In genomic region chr3:156685752-156686151, GRCh38 we compare ENCODE assay signal across 10 cellular contexts. TPM values are rescaled to one million over a fixed set of nuclear protein-coding genes. Genes with fewer than 3 reads are reported as not detected.
DNase-seq lines count a peak whose midpoint lies in the region; ATAC-seq and TF ChIP-seq lines count a peak whose summit lies in the region.
"Had no signal": no experiment of that assay in that cellular context is flagged by ENCODE, and none has a peak within 500 bp of the region (broad histone marks: within the 10 kb centered on the region; RNA-seq: fewer than 3 reads in every experiment).

No MANE protein-coding gene starts in this region.

- DNase-seq in activated CD4-positive, CD25-positive, alpha-beta regulatory T cell (lab: John Stamatoyannopoulos, UW) = no peak
- DNase-seq in activated CD4-positive, alpha-beta memory T cell treated with anti-CD3 and anti-CD28 coated beads, Interleukin-2, amount 10 ng/mL, durations not matched to agents 7 days and 5 days = no peak
- DNase-seq in progenitor cell of endocrine pancreas (ENCODE audit: low spot score, unreplicated experiment) = no peak
- no peak for DNase-seq in COLO668 (lab: John Stamatoyannopoulos, UW; ENCODE audit: unreplicated experiment)
- no peak for DNase-seq in EL
- DNase-seq: NCI-H1694 treated with DMSO at 0.1 percent for 48 hours; stimulated activated CD8-positive, alpha-beta memory T cell treated with anti-CD3 and anti-CD28 coated beads, Interleukin-4, amount 100 ng/mL, for 48 hours had no signal

- CTCF ChIA-PET in activated CD4-positive, alpha-beta memory T cell treated with anti-CD3 and anti-CD28 coated beads, Interleukin-2, amount 10 ng/mL, durations not matched to agents 7 days and 5 days (lab: Charles Lee) = interaction anchor here (0.9 to 2.1 kb wide), 7 partner anchors 10 to 452 kb away, joined by 3 to 8 read pairs (median 6); partner anchors contain the start of genes SSR3 and TIPARP

- H3K27ac Mint-ChIP-seq in activated CD4-positive, alpha-beta memory T cell treated with anti-CD3 and anti-CD28 coated beads, Interleukin-2, amount 10 ng/mL, durations not matched to agents 7 days and 5 days = peak overlapping the region; percentile 52
- H3K27ac Mint-ChIP-seq in progenitor cell of endocrine pancreas = peak overlapping the region; percentile 84

- H3K4me3 Mint-ChIP-seq in activated CD4-positive, alpha-beta memory T cell treated with anti-CD3 and anti-CD28 coated beads, Interleukin-2, amount 10 ng/mL, durations not matched to agents 7 days and 5 days = no peak overlapping the region
- H3K4me3 Mint-ChIP-seq in progenitor cell of endocrine pancreas (ENCODE audit: low read depth) = no peak overlapping the region

- ATAC-seq in activated CD4-positive, CD25-positive, alpha-beta regulatory T cell treated with anti-CD3 and anti-CD28 coated beads, Interleukin-2, amount 50 U/mL, for 24 hours = peak; percentile 14 to 17
- ATAC-seq in HG03025 (IDR thresholded peaks at IDR 0.05; ENCODE audit: low FRiP score, unreplicated experiment) (peak; percentile 40), HG02763 (IDR thresholded peaks at IDR 0.05; ENCODE audit: unreplicated experiment) (no peak)

- TF ChIP-seq CTCF in progenitor cell of endocrine pancreas (IDR thresholded peaks at IDR 0.05; ENCODE audit: unreplicated experiment) = no peak

- POLR2A ChIA-PET in activated CD4-positive, alpha-beta memory T cell treated with anti-CD3 and anti-CD28 coated beads, Interleukin-2, amount 10 ng/mL, durations not matched to agents 7 days and 5 days (lab: Charles Lee) = interaction anchor here (0.9 to 6.2 kb wide), 10 partner anchors 9 to 489 kb away, joined by 3 to 68 read pairs (median 6); partner anchors contain the start of genes CCNL1, SSR3 and TIPARP

- H3K36me3 Mint-ChIP-seq in activated CD4-positive, alpha-beta memory T cell treated with anti-CD3 and anti-CD28 coated beads, Interleukin-2, amount 10 ng/mL, durations not matched to agents 7 days and 5 days (ENCODE audit: low read depth) = peaks cover 77% of the 10 kb centered on the region
- peaks cover 4% of the 10 kb centered on the region for H3K36me3 Mint-ChIP-seq in progenitor cell of endocrine pancreas (ENCODE audit: insufficient read depth)

- H3K9me3 Mint-ChIP-seq in activated CD4-positive, alpha-beta memory T cell treated with anti-CD3 and anti-CD28 coated beads, Interleukin-2, amount 10 ng/mL, durations not matched to agents 7 days and 5 days = no peaks in the 10 kb centered on the region
- H3K9me3 Mint-ChIP-seq in progenitor cell of endocrine pancreas (ENCODE audit: low read depth) = no peaks in the 10 kb centered on the region

- peaks cover 89% of the 10 kb centered on the region for H3K4me1 Mint-ChIP-seq in activated CD4-positive, alpha-beta memory T cell treated with anti-CD3 and anti-CD28 coated beads, Interleukin-2, amount 10 ng/mL, durations not matched to agents 7 days and 5 days
- H3K4me1 Mint-ChIP-seq in progenitor cell of endocrine pancreas (ENCODE audit: low read depth) = peaks cover 57% of the 10 kb centered on the region

- H3K27me3 Mint-ChIP-seq in activated CD4-positive, alpha-beta memory T cell treated with anti-CD3 and anti-CD28 coated beads, Interleukin-2, amount 10 ng/mL, durations not matched to agents 7 days and 5 days = no peaks in the 10 kb centered on the region
- no peaks in the 10 kb centered on the region for H3K27me3 Mint-ChIP-seq in progenitor cell of endocrine pancreas

RNA-seq across cellular contexts. Expression of gene TIPARP, which starts 11.4 kb away (rescaled TPM):
- 10 to 100 TPM; 64.7 to 73.8 TPM for total RNA-seq in activated CD4-positive, alpha-beta memory T cell treated with anti-CD3 and anti-CD28 coated beads, Interleukin-2, amount 10 ng/mL, durations not matched to agents 7 days and 5 days
- 32.1 and 38.6 TPM in 2 replicates for total RNA-seq in progenitor cell of endocrine pancreas
